Comparison of ENCODE assay signal across 16 cellular contexts in genomic region chr11:28133146-28133545, GRCh38.
"Had no signal": no experiment of that assay in that cellular context is flagged by ENCODE, and none has a peak within 500 bp of the region (broad histone marks: within the 10 kb centered on the region; RNA-seq: fewer than 3 reads in every experiment).

No MANE protein-coding gene starts in this region.

- H3K4me3 ChIP-seq: colonic mucosa, skin epidermis, tibial nerve, vagina had no signal

- DNase-seq: activated CD4-positive, alpha-beta T cell treated with anti-CD3 and anti-CD28 coated beads for 1 hour; activated CD4-positive, alpha-beta T cell treated with anti-CD3 and anti-CD28 coated beads, Interleukin-2, amount 50 U/mL, for 4 hours; activated naive CD4-positive, alpha-beta T cell treated with anti-CD3 and anti-CD28 coated beads, Interleukin-2, amount 10 ng/mL, durations not matched to agents 7 days and 5 days; activated T-cell treated with anti-CD3 and anti-CD28 coated beads for 4 hours; caudate nucleus; colonic mucosa; foreskin keratinocyte; posterior cingulate gyrus; stimulated activated CD4-positive, alpha-beta T cell treated with anti-CD3 and anti-CD28 coated beads, Interleukin-15, amount 100 ng/mL, for 24 hours; stimulated activated CD4-positive, alpha-beta T cell treated with anti-CD3 and anti-CD28 coated beads, Interleukin-4, amount 100 ng/mL, for 1 hour; stimulated activated naive B cell treated with anti-CD40 and anti-IgM and Interleukin-4, amounts not matched to agents 10 μg/mL and 1 μg/mL and 100 μg/mL, for 72 hours; T-helper 9 cell had no signal

- H3K9me3 ChIP-seq: colonic mucosa, tibial nerve, vagina had no signal

- ATAC-seq: foreskin keratinocyte; natural killer cell treated with Interleukin-12 subunit alpha and Interleukin-12 subunit beta and Interleukin-15 and Interleukin-18, amount 100 ng/mL, for 72 hours; stimulated activated naive B cell treated with anti-CD40 and anti-IgM and Interleukin-4, amounts not matched to agents 10 μg/mL and 1 μg/mL and 100 μg/mL, for 72 hours had no signal

- H3K27ac ChIP-seq: colonic mucosa, foreskin keratinocyte, skin epidermis, tibial nerve, vagina had no signal

- H3K27me3 ChIP-seq: colonic mucosa, foreskin keratinocyte, tibial nerve, vagina had no signal

- H3K36me3 ChIP-seq: colonic mucosa had no signal

- H3K4me1 ChIP-seq: colonic mucosa, foreskin keratinocyte, tibial nerve, vagina had no signal
